Comparison of ENCODE assay signal across 12 cellular contexts in the genomic region with DNA sequence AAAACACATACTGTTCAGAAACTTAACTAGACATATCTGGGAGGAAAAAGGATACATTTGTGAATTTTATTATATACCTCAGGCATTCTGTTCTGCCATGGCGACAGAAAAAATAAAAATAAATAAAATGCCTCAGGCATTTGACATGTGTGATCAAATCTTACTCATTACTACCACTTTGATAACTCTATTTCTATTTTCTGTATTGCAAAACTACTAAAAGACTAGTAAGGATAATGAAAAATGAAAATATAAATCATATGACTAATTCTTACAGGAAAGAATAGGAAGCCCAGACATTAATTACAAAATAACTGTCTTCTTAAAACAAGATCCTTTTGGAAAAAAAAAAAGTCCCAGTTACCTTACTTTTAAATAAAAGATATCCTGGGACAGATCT. TPM values are rescaled to one million over a fixed set of nuclear protein-coding genes. Genes with fewer than 3 reads are reported as not detected.
DNase-seq lines count a peak whose midpoint lies in the region; ATAC-seq, FAIRE-seq and TF ChIP-seq lines count a peak whose summit lies in the region.
"Had no signal": no experiment of that assay in that cellular context is flagged by ENCODE, and none has a peak within 500 bp of the region (broad histone marks: within the 10 kb centered on the region; RNA-seq: fewer than 3 reads in every experiment).

No MANE protein-coding gene starts in this region.

- H3K4me2 ChIP-seq in endothelial cell of umbilical vein (ENCODE audit: insufficient read depth, low read length) = peak overlapping the region; percentile 97

- TF ChIP-seq CTCF in endothelial cell of umbilical vein (IDR thresholded peaks at IDR 0.05; ENCODE audit: extremely low read depth in 1 of 2, insufficient read depth in 1 of 2, low read depth in 1 of 2, low read length in 2 of 2) (no peak), gastrocnemius medialis (IDR thresholded peaks at IDR 0.05 in 4 of 5, conservative IDR thresholded peaks at IDR 0.05 in 1 of 5) (no peak)

- H3K4me1 ChIP-seq in SJSA1 (replicated peaks) (peaks cover 26% of the 10 kb centered on the region), endothelial cell of umbilical vein (ENCODE audit: control insufficient read depth, extremely low read depth, insufficient read depth, low read length) (peaks cover 42% of the 10 kb centered on the region), gastrocnemius medialis (peaks cover 68 to 69% of the 10 kb centered on the region in 2 donors)

- in situ Hi-C loops in gastrocnemius medialis (cut with MboI; ENCODE audit: low sequenced_read_pairs in 4 of 4) = loop anchor here in 1 of 4 donors (25.0 kb wide), 1 partner anchor 426 kb away; the partner anchor contains the start of genes DLG2, TMEM126A and TMEM126B

- H3K9me1 ChIP-seq in endothelial cell of umbilical vein (replicated peaks; ENCODE audit: control insufficient read depth, extremely low read depth, insufficient read depth, low read length) = peaks cover 5% of the 10 kb centered on the region

- POLR2A ChIA-PET in endothelial cell of umbilical vein (lab: Charles Lee) = no interaction called here

- no peak for TF ChIP-seq POLR2A in endothelial cell of umbilical vein (IDR thresholded peaks at IDR 0.05; ENCODE audit: low read depth, low read length)
- TF ChIP-seq POLR2A in gastrocnemius medialis (IDR thresholded peaks at IDR 0.05) = no peak

- dilution Hi-C loops in endothelial cell of umbilical vein (cut with MboI; ENCODE audit: extremely low pct_ligation_motif_present, low sequenced_read_pairs) = no loop called here

- H3K4me3 ChIP-seq in SJSA1 (no peak overlapping the region), endothelial cell of umbilical vein (replicated peaks in 1 of 3; ENCODE audit: insufficient read depth in 1 of 3, low read depth in 1 of 3, low read length in 3 of 3) (peak overlapping the region in 1 of 3 experiments; percentile 73), gastrocnemius medialis (peak overlapping the region in 2 of 4 donors; percentile 12 to 100)
- H3K4me3 ChIP-seq: HAP-1 had no signal

- peaks cover 100% of the 10 kb centered on the region for H3K79me2 ChIP-seq in endothelial cell of umbilical vein (ENCODE audit: control insufficient read depth, insufficient read depth, low read length)

- H3K27me3 ChIP-seq in SJSA1 (replicated peaks) = no peaks in the 10 kb centered on the region
- H3K27me3 ChIP-seq in endothelial cell of umbilical vein (ENCODE audit: control insufficient read depth in 2 of 2, insufficient read depth in 2 of 2, low read length in 2 of 2) = no peaks in the 10 kb centered on the region
- no peaks in the 10 kb centered on the region for H3K27me3 ChIP-seq in gastrocnemius medialis

- H2AFZ ChIP-seq in endothelial cell of umbilical vein (ENCODE audit: low read depth, low read length) = no peak overlapping the region

- CTCF ChIA-PET in endothelial cell of umbilical vein (lab: Charles Lee) = interaction anchor here (0.9 to 1.6 kb wide), 3 partner anchors 22 to 130 kb away, joined by 3 to 13 read pairs (median 11); no protein-coding TSS in a partner anchor

- H3K9ac ChIP-seq in endothelial cell of umbilical vein (replicated peaks; ENCODE audit: extremely low read depth, insufficient read depth, low read length) = peak overlapping the region; percentile 90

- H3K27ac ChIP-seq in SJSA1 (peak overlapping the region; percentile 15; the same call in 1 of the 2 replicates), endothelial cell of umbilical vein (ENCODE audit: insufficient read depth, low read depth, low read length) (peak overlapping the region; percentile 84), gastrocnemius medialis (peak overlapping the region; percentile 97 to 100 (median 98))

- intact Hi-C loops in endothelial cell of umbilical vein (cut with micrococcal nuclease) (loop anchor here (10.0 kb wide), 1 partner anchor 329 kb away; no protein-coding TSS in a partner anchor), gastrocnemius medialis (cut with DNase I; ENCODE audit: low total_unique reads) (no loop called here)

- BruUV-seq in endothelial cell of umbilical vein (replicated peaks; lab: Mats Ljungman, UMichigan) = no TSS peak

- H3K9me3 ChIP-seq in SJSA1 (replicated peaks) (no peaks in the 10 kb centered on the region), endothelial cell of umbilical vein (replicated peaks; ENCODE audit: control insufficient read depth, insufficient read depth, low read length) (no peaks in the 10 kb centered on the region), gastrocnemius medialis (no peaks in the 10 kb centered on the region)
- H3K9me3 ChIP-seq: HAP-1 had no signal

- FAIRE-seq in endothelial cell of umbilical vein (lab: Jason Lieb, UNC) = no peak
- FAIRE-seq: islet of Langerhans had no signal

- no peak for ATAC-seq in gastrocnemius medialis
- ATAC-seq in HG03432 (IDR thresholded peaks at IDR 0.05; ENCODE audit: unreplicated experiment) = no peak
- ATAC-seq in GM21381 (IDR thresholded peaks at IDR 0.05; ENCODE audit: unreplicated experiment) = no peak
- ATAC-seq in HG02870 (IDR thresholded peaks at IDR 0.05; ENCODE audit: unreplicated experiment) = no peak

- peak; percentile 56 for DNase-seq in EL
- DNase-seq in SJSA1 (ENCODE audit: low read depth in 1 of 2, low spot score in 2 of 2) = no peak
- DNase-seq in endothelial cell of umbilical vein (ENCODE audit: low read depth, low spot score) = peak; percentile 45
- DNase-seq in gastrocnemius medialis = no peak
- DNase-seq in 8988T = no peak
- DNase-seq: amygdala, SHP77 had no signal

- H3K36me3 ChIP-seq in SJSA1 (peaks cover 3% of the 10 kb centered on the region; the same call in 1 of the 2 replicates), endothelial cell of umbilical vein (ENCODE audit: control insufficient read depth in 2 of 2, extremely low read depth in 1 of 2, insufficient read depth in 2 of 2, low read length in 2 of 2) (no peaks in the 10 kb centered on the region), gastrocnemius medialis (no peaks in the 10 kb centered on the region)
- H3K36me3 ChIP-seq: HAP-1 had no signal

- H4K20me1 ChIP-seq in endothelial cell of umbilical vein (replicated peaks; ENCODE audit: control insufficient read depth, extremely low read depth, insufficient read depth, low read length) = peaks cover 25% of the 10 kb centered on the region

TF ChIP-seq in endothelial cell of umbilical vein, 7 proteins besides CTCF, POLR2A, EP300 and RAD21:
- no peak for TF ChIP-seq FOS (IDR thresholded peaks at IDR 0.05; ENCODE audit: borderline replicate concordance, insufficient read depth, low read length)
- TF ChIP-seq POLR2AphosphoS5 (IDR thresholded peaks at IDR 0.05; ENCODE audit: insufficient read depth, low read depth, low read length) = no peak
- TF ChIP-seq JUN (IDR thresholded peaks at IDR 0.05; ENCODE audit: borderline replicate concordance, insufficient read depth, insufficient read length, low read depth) = no peak
- TF ChIP-seq, protein P1, sequence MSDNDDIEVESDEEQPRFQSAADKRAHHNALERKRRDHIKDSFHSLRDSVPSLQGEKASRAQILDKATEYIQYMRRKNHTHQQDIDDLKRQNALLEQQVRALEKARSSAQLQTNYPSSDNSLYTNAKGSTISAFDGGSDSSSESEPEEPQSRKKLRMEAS (IDR thresholded peaks at IDR 0.05; ENCODE audit: insufficient read depth, insufficient read length) = no peak
- no peak for TF ChIP-seq GATA2 (IDR thresholded peaks at IDR 0.05; ENCODE audit: insufficient read depth, insufficient read length, low read depth, low read length)
- TF ChIP-seq MYC (IDR thresholded peaks at IDR 0.05; ENCODE audit: low read depth, low read length) = no peak
- no peak for TF ChIP-seq EZH2 (IDR thresholded peaks at IDR 0.05; ENCODE audit: borderline replicate concordance, low read depth, low read length, severe bottlenecking)
TF ChIP-seq in endothelial cell of umbilical vein: peak in this region for 0.

RNA-seq across cellular contexts. Expression of gene PICALM, which starts 5.3 kb away (rescaled TPM):
- 105 and 132 TPM in 2 replicates for total RNA-seq in SJSA1 (2014; rRNA removed; shearing (Covaris generic))
- total RNA-seq in endothelial cell of umbilical vein (181 and 202 TPM in 2 replicates), gastrocnemius medialis (100 to 1,000 TPM in 2 of 4 donors, 10 to 100 TPM in 2; 82.3 to 125 (median 107) TPM)
- 181 and 183 TPM in 2 replicates for polyA plus RNA-seq in endothelial cell of umbilical vein
- 142 and 164 TPM in 2 replicates for polyA plus RNA-seq in endothelial cell of umbilical vein (2011; cell fraction: cytosol; rRNA removed)
- 222 and 279 TPM in 2 replicates for polyA plus RNA-seq in endothelial cell of umbilical vein (2011; cell fraction: nucleus; rRNA removed)
- 141 and 170 TPM in 2 replicates for polyA plus RNA-seq in endothelial cell of umbilical vein (2012)
- polyA minus RNA-seq in endothelial cell of umbilical vein = 515 and 529 TPM in 2 replicates
- 344 TPM for polyA minus RNA-seq in endothelial cell of umbilical vein (2011; cell fraction: cytosol; rRNA and poly(A)+ RNA removed)
- 423 and 655 TPM in 2 replicates for polyA minus RNA-seq in endothelial cell of umbilical vein (2011; cell fraction: nucleus; rRNA and poly(A)+ RNA removed)

Comparison
In these comparisons a context has a peak if more than half of its experiments do, and no peak if none do; other contexts are left out.
1. DNase-seq: peak in EL (single experiment) and endothelial cell of umbilical vein (single experiment); none in SJSA1 (0 of 2), gastrocnemius medialis (0 of 2) and 8988T (single experiment).
2. H3K27ac ChIP-seq: peak in every context shown above with its lines; median percentile 98 in gastrocnemius medialis; 84 in endothelial cell of umbilical vein; 15 in SJSA1.